19 cellular contexts compared by ENCODE assay signal in the genomic region with DNA sequence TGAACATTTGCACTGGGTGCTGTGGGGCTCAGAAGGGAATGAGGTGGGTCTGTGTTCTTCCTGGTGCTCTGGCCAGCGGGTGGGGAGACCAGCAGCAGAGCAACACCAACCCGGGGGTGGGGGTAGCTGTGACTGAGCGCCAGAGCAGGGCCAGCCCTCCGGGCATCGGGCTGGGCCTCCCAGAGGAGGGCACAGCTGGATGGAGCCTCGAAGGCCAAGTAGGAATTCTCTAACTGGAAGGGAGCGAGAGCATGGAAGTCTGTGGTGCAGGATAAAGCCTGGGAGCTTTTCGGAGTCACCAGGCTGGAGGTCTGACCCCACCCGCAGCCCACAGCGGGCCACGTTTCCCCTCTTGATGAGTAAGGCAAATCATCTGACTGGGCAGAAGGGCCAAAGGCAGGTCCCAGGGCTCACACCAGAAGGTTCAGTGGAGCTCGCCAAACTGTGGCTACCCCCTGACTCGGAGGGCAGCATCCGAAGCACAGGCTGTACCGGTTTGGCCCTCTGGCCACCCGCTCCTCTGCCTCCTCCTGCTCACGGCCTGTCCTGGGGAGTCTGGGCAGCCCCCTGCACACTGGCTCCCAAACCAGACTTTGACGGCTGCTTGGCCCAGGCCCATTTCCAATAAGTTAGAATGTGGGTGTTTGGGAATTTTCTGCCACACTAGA. TPM values are rescaled to one million over a fixed set of nuclear protein-coding genes. Genes with fewer than 3 reads are reported as not detected.
DNase-seq lines count a peak whose midpoint lies in the region; ATAC-seq and TF ChIP-seq lines count a peak whose summit lies in the region.
"Had no signal": no experiment of that assay in that cellular context is flagged by ENCODE, and none has a peak within 500 bp of the region (broad histone marks: within the 10 kb centered on the region; RNA-seq: fewer than 3 reads in every experiment).

No MANE protein-coding gene starts in this region.

- no peaks in the 10 kb centered on the region for H3K36me3 Mint-ChIP-seq in glutamatergic neuron (ENCODE audit: unreplicated experiment)

- H3K4me1 Mint-ChIP-seq in glutamatergic neuron (ENCODE audit: low read depth, unreplicated experiment): peaks cover 29% of the 10 kb centered on the region
- H3K4me1 Mint-ChIP-seq: activated CD4-positive, alpha-beta T cell treated with anti-CD3 and anti-CD28 coated beads, Interleukin-2, amount 10 ng/mL, durations not matched to agents 7 days and 5 days had no signal

- H3K27ac ChIP-seq in hepatocyte: peak overlapping the region; percentile 47
- no peak overlapping the region for H3K27ac ChIP-seq in effector memory CD4-positive, alpha-beta T cell (ENCODE audit: insufficient read depth, low read length, poor library complexity, severe bottlenecking)

- no peaks in the 10 kb centered on the region for H3K27me3 ChIP-seq in hepatocyte
- no peaks in the 10 kb centered on the region for H3K27me3 ChIP-seq in effector memory CD4-positive, alpha-beta T cell (replicated peaks; ENCODE audit: control insufficient read depth, insufficient read depth, low read length, poor library complexity, severe bottlenecking)

- no peaks in the 10 kb centered on the region for H3K9me3 ChIP-seq in hepatocyte (ENCODE audit: low read depth)
- no peaks in the 10 kb centered on the region for H3K9me3 ChIP-seq in effector memory CD4-positive, alpha-beta T cell (ENCODE audit: control insufficient read depth, low read length)

- no peak overlapping the region for H3K27ac Mint-ChIP-seq in glutamatergic neuron (ENCODE audit: unreplicated experiment)
- H3K27ac Mint-ChIP-seq: activated CD4-positive, alpha-beta T cell treated with anti-CD3 and anti-CD28 coated beads, Interleukin-2, amount 10 ng/mL, durations not matched to agents 7 days and 5 days had no signal

- peaks cover 36% of the 10 kb centered on the region for H3K4me1 ChIP-seq in hepatocyte (ENCODE audit: insufficient read depth)
- no peaks in the 10 kb centered on the region for H3K4me1 ChIP-seq in effector memory CD4-positive, alpha-beta T cell (ENCODE audit: control insufficient read depth, insufficient read depth, low read length, poor library complexity, severe bottlenecking)

- ATAC-seq in Right ventricle myocardium inferior: peak; percentile 63
- no peak for ATAC-seq in GM19023 (IDR thresholded peaks at IDR 0.05; ENCODE audit: unreplicated experiment)
- no peak for ATAC-seq in GM21381 (IDR thresholded peaks at IDR 0.05; ENCODE audit: unreplicated experiment)

- intact Hi-C loops in Right ventricle myocardium inferior (cut with DNase I): no loop called here
- intact Hi-C loops in cardiac septum (cut with DNase I): loop anchor here (5.0 kb wide), 2 partner anchors 54 to 61 kb away; partner anchors contain the start of gene PODN

- peaks cover 9% of the 10 kb centered on the region for H3K9me3 Mint-ChIP-seq in glutamatergic neuron (ENCODE audit: unreplicated experiment)
- H3K9me3 Mint-ChIP-seq: activated CD4-positive, alpha-beta T cell treated with anti-CD3 and anti-CD28 coated beads, Interleukin-2, amount 10 ng/mL, durations not matched to agents 7 days and 5 days had no signal

- no peaks in the 10 kb centered on the region for H3K9me2 ChIP-seq in hepatocyte (replicated peaks; ENCODE audit: insufficient read depth)

- no peaks in the 10 kb centered on the region for H4K20me1 ChIP-seq in hepatocyte (ENCODE audit: insufficient read depth, poor library complexity, severe bottlenecking)

- DNase-seq in Right ventricle myocardium inferior (ENCODE audit: missing footprints) (no peak), cardiac septum (ENCODE audit: low spot score) (no peak), hepatocyte (ENCODE audit: low spot score) (no peak), pulmonary artery endothelial cell (ENCODE audit: low read depth, low spot score) (peak; percentile 20), glutamatergic neuron (no peak)
- no peak for DNase-seq in effector memory CD4-positive, alpha-beta T cell
- DNase-seq: 8988T; activated CD4-positive, alpha-beta T cell treated with anti-CD3 and anti-CD28 coated beads, Interleukin-2, amount 10 ng/mL, durations not matched to agents 7 days and 5 days; activated naive CD4-positive, alpha-beta T cell; Calu3; H7; NCI-H1105; NCI-H510A had no signal

- no peak overlapping the region for H3K4me3 ChIP-seq in hepatocyte
- H3K4me3 ChIP-seq in effector memory CD4-positive, alpha-beta T cell (ENCODE audit: insufficient read depth, low read depth, low read length, poor library complexity, severe bottlenecking): no peak overlapping the region

- 90% methylated on average over 17 of the region's 18 CpGs for whole genome bisulfite sequencing in hepatocyte (ENCODE audit: low lambda C conversion rate, missing lambda C conversion rate)

- no peaks in the 10 kb centered on the region for H3K79me2 ChIP-seq in hepatocyte

- TF ChIP-seq CTCF in hepatocyte (IDR thresholded peaks at IDR 0.05; ENCODE audit: poor library complexity) (no peak), glutamatergic neuron (IDR thresholded peaks at IDR 0.05; ENCODE audit: partially characterized antibody, unreplicated experiment) (no peak)

- H3K4me2 ChIP-seq in hepatocyte: no peak overlapping the region

- no peak overlapping the region for H3K4me3 Mint-ChIP-seq in glutamatergic neuron (ENCODE audit: unreplicated experiment)
- H3K4me3 Mint-ChIP-seq: activated CD4-positive, alpha-beta T cell treated with anti-CD3 and anti-CD28 coated beads, Interleukin-2, amount 10 ng/mL, durations not matched to agents 7 days and 5 days had no signal

- H3K36me3 ChIP-seq in hepatocyte (replicated peaks; ENCODE audit: insufficient read depth, low read depth): no peaks in the 10 kb centered on the region
- H3K36me3 ChIP-seq in effector memory CD4-positive, alpha-beta T cell (ENCODE audit: control insufficient read depth, insufficient read depth, low read length): no peaks in the 10 kb centered on the region

- no peak overlapping the region for H2AFZ ChIP-seq in hepatocyte

- H3K27me3 Mint-ChIP-seq in glutamatergic neuron (ENCODE audit: unreplicated experiment): peaks cover 4% of the 10 kb centered on the region
- H3K27me3 Mint-ChIP-seq: activated CD4-positive, alpha-beta T cell treated with anti-CD3 and anti-CD28 coated beads, Interleukin-2, amount 10 ng/mL, durations not matched to agents 7 days and 5 days had no signal

RNA-seq across cellular contexts. Expression of gene SLC1A7, which starts 18.8 kb away (rescaled TPM):
- total RNA-seq in Right ventricle myocardium inferior (not detected), cardiac septum (0.43 TPM), hepatocyte (not detected in 2 replicates), pulmonary artery endothelial cell (not detected in 2 replicates), glutamatergic neuron (ENCODE audit: unreplicated experiment) (not detected)
- polyA plus RNA-seq in hepatocyte: 0.46 TPM in 1 of 2 replicates, not detected in the other
- total RNA-seq: activated CD4-positive, alpha-beta T cell treated with anti-CD3 and anti-CD28 coated beads, Interleukin-2, amount 10 ng/mL, durations not matched to agents 7 days and 5 days; Calu3; chondrocyte; glomerular endothelial cell; H7; RPMI7951; T-helper 2 cell treated with Interferon-gamma antibody and Interleukin-4, amounts not matched to agents 100 ng/mL and 5 ng/mL, for 36 hours had no signal
